ENCODE assay signal across 9 cellular contexts in genomic region chr10:77898323-77899079, GRCh38. TPM values are rescaled to one million over a fixed set of nuclear protein-coding genes. Genes with fewer than 3 reads are reported as not detected.
DNase-seq lines count a peak whose midpoint lies in the region; ATAC-seq and TF ChIP-seq lines count a peak whose summit lies in the region.
"Had no signal": no experiment of that assay in that cellular context is flagged by ENCODE, and none has a peak within 500 bp of the region (broad histone marks: within the 10 kb centered on the region; RNA-seq: fewer than 3 reads in every experiment).

No MANE protein-coding gene starts in this region.

- H3K27ac ChIP-seq in A673 (ENCODE audit: low read depth, low read length, poor library complexity, severe bottlenecking) (peak overlapping the region; percentile 33), left lung (no peak overlapping the region), uterus (no peak overlapping the region)

- H3K4me1 ChIP-seq in A673 (ENCODE audit: insufficient read depth, low read length, poor library complexity, severe bottlenecking) (peaks cover 8% of the 10 kb centered on the region), left lung (peaks cover 4 to 14% of the 10 kb centered on the region in 2 donors), uterus (peaks cover 4 to 17% of the 10 kb centered on the region in 2 donors)

- H3K9me3 ChIP-seq in A673 (ENCODE audit: low read depth, low read length, poor library complexity, severe bottlenecking): no peaks in the 10 kb centered on the region
- no peaks in the 10 kb centered on the region for H3K9me3 ChIP-seq in left lung
- no peaks in the 10 kb centered on the region for H3K9me3 ChIP-seq in uterus

- peak; percentile 74 for ATAC-seq in left lung
- ATAC-seq in GM19395 (IDR thresholded peaks at IDR 0.05; ENCODE audit: unreplicated experiment): no peak
- no peak for ATAC-seq in HG02678 (IDR thresholded peaks at IDR 0.05; ENCODE audit: unreplicated experiment)

- H3K27me3 ChIP-seq in A673 (replicated peaks; ENCODE audit: insufficient read depth, low read depth, low read length, poor library complexity): no peaks in the 10 kb centered on the region
- H3K27me3 ChIP-seq in left lung: no peaks in the 10 kb centered on the region
- no peaks in the 10 kb centered on the region for H3K27me3 ChIP-seq in uterus

- CTCF ChIA-PET in A673 (lab: Charles Lee): no interaction called here

- BruUV-seq in A673 (replicated peaks; lab: Mats Ljungman, UMichigan): no TSS peak

- intact Hi-C loops in A673 (cut with micrococcal nuclease; ENCODE audit: unreplicated experiment): no loop called here
- intact Hi-C loops in left lung (cut with DNase I): no loop called here
- intact Hi-C loops in uterus (cut with DNase I; ENCODE audit: low total_unique reads): no loop called here

- H3K4me3 ChIP-seq in A673 (ENCODE audit: low read depth, low read length, poor library complexity, severe bottlenecking): no peak overlapping the region
- H3K4me3 ChIP-seq in left lung: no peak overlapping the region
- H3K4me3 ChIP-seq in uterus: no peak overlapping the region

- POLR2A ChIA-PET in A673 (lab: Charles Lee; ENCODE audit: low non-redundant PET): no interaction called here

- H3K36me3 ChIP-seq in A673 (ENCODE audit: insufficient read depth, low read length, poor library complexity, severe bottlenecking): no peaks in the 10 kb centered on the region
- no peaks in the 10 kb centered on the region for H3K36me3 ChIP-seq in left lung
- H3K36me3 ChIP-seq in uterus: no peaks in the 10 kb centered on the region

- DNase-seq in A673 (ENCODE audit: low spot score): no peak
- peak; percentile 97 for DNase-seq in HPDE6-E6E7 (ENCODE audit: extremely low spot score)
- DNase-seq in SKM-1 (lab: John Stamatoyannopoulos, UW; ENCODE audit: unreplicated experiment): peak; percentile 88
- DNase-seq in left lung: no peak
- DNase-seq in T1000 (lab: John Stamatoyannopoulos, UW): no peak
- no peak for DNase-seq in uterus
- DNase-seq: OCI-M1 had no signal

- TF ChIP-seq CTCF in A673 (conservative IDR thresholded peaks at IDR 0.05; ENCODE audit: low read depth, low read length) (no peak), left lung (IDR thresholded peaks at IDR 0.05) (no peak), uterus (IDR thresholded peaks at IDR 0.05) (no peak)

- TF ChIP-seq POLR2A in uterus (IDR thresholded peaks at IDR 0.05): no peak

RNA-seq across cellular contexts. Expression of gene DLG5, which starts 28.1 kb away (rescaled TPM):
- 44.0 and 47.6 TPM in 2 replicates for total RNA-seq in A673 (2021)
- 10 to 100 TPM; 17.0 to 28.4 TPM for total RNA-seq in left lung
- 10 to 100 TPM; 27.1 to 72.6 (median 46.5) TPM for total RNA-seq in uterus

Comparison
In these comparisons a context has a peak if more than half of its experiments do, and no peak if none do; other contexts are left out.
1. DNase-seq: peak in HPDE6-E6E7 (single experiment) and SKM-1 (single experiment); none in A673 (single experiment), left lung (0 of 2), T1000 (single experiment) and uterus (0 of 2).